1 cellular context compared by ENCODE assay signal in genomic region chr12:49930515-49931288, GRCh38.
TF ChIP-seq lines count a peak whose summit lies in the region.

No MANE protein-coding gene starts in this region.

TF ChIP-seq in HepG2, 621 proteins besides CTCF, POLR2A, EP300 and RAD21:
- TF ChIP-seq CREB1 (IDR thresholded peaks at IDR 0.05) (peak; percentile 49), CREB1 (CRISPR knock-in tag; IDR thresholded peaks at IDR 0.05) (no peak), SMAD3 (CRISPR knock-in tag; IDR thresholded peaks at IDR 0.05) (no peak)
